ENCODE assay signal across 18 cellular contexts in genomic region chr6:87653074-87653962, GRCh38. TPM values are rescaled to one million over a fixed set of nuclear protein-coding genes. Genes with fewer than 3 reads are reported as not detected.
DNase-seq lines count a peak whose midpoint lies in the region; ATAC-seq and TF ChIP-seq lines count a peak whose summit lies in the region.
"Had no signal": no experiment of that assay in that cellular context is flagged by ENCODE, and none has a peak within 500 bp of the region (broad histone marks: within the 10 kb centered on the region; RNA-seq: fewer than 3 reads in every experiment).

No MANE protein-coding gene starts in this region.

- no peaks in the 10 kb centered on the region for H3K27me3 Mint-ChIP-seq in CD4-positive, alpha-beta T cell
- H3K27me3 Mint-ChIP-seq in activated CD4-positive, alpha-beta memory T cell treated with anti-CD3 and anti-CD28 coated beads for 36 hours: no peaks in the 10 kb centered on the region
- H3K27me3 Mint-ChIP-seq: activated naive CD8-positive, alpha-beta T cell treated with anti-CD3 and anti-CD28 coated beads, Interleukin-2, amount 10 ng/mL, durations not matched to agents 7 days and 5 days; B cell had no signal

- peak overlapping the region; percentile 53 for H3K27ac Mint-ChIP-seq in CD4-positive, alpha-beta T cell
- H3K27ac Mint-ChIP-seq in activated CD4-positive, alpha-beta memory T cell treated with anti-CD3 and anti-CD28 coated beads for 36 hours: peak overlapping the region; percentile 60
- H3K27ac Mint-ChIP-seq: activated naive CD8-positive, alpha-beta T cell treated with anti-CD3 and anti-CD28 coated beads, Interleukin-2, amount 10 ng/mL, durations not matched to agents 7 days and 5 days; B cell had no signal

- CTCF ChIA-PET in CD4-positive, alpha-beta T cell (lab: Charles Lee): interaction anchor here (1.6 kb wide), 1 partner anchor 34 kb away, joined by 3 read pairs; no protein-coding TSS in a partner anchor
- CTCF ChIA-PET in activated CD4-positive, alpha-beta memory T cell treated with anti-CD3 and anti-CD28 coated beads for 36 hours (lab: Charles Lee): interaction anchor here (0.6 kb wide), 1 partner anchor 47 kb away, joined by 3 read pairs; no protein-coding TSS in a partner anchor

- peaks cover 68% of the 10 kb centered on the region for H3K36me3 Mint-ChIP-seq in CD4-positive, alpha-beta T cell (ENCODE audit: low read depth)
- H3K36me3 Mint-ChIP-seq in activated CD4-positive, alpha-beta memory T cell treated with anti-CD3 and anti-CD28 coated beads for 36 hours: peaks cover 40% of the 10 kb centered on the region

- no peak for TF ChIP-seq POLR2A in esophagus muscularis mucosa (IDR thresholded peaks at IDR 0.05; ENCODE audit: low read depth)

- no peak for TF ChIP-seq EP300 in esophagus muscularis mucosa (IDR thresholded peaks at IDR 0.05)

- no peaks in the 10 kb centered on the region for H3K9me3 Mint-ChIP-seq in CD4-positive, alpha-beta T cell
- no peaks in the 10 kb centered on the region for H3K9me3 Mint-ChIP-seq in activated CD4-positive, alpha-beta memory T cell treated with anti-CD3 and anti-CD28 coated beads for 36 hours
- H3K9me3 Mint-ChIP-seq: activated naive CD8-positive, alpha-beta T cell treated with anti-CD3 and anti-CD28 coated beads, Interleukin-2, amount 10 ng/mL, durations not matched to agents 7 days and 5 days had no signal

- H3K36me3 ChIP-seq in iPS-18a (ENCODE audit: control insufficient read depth, low read depth, low read length) (peaks cover 16% of the 10 kb centered on the region), esophagus muscularis mucosa (peaks cover 0 to 10% (median 4%) of the 10 kb centered on the region in 4 donors)
- H3K36me3 ChIP-seq: thoracic aorta had no signal

- POLR2A ChIA-PET in CD4-positive, alpha-beta T cell (lab: Charles Lee): interaction anchor here (1.2 kb wide), 1 partner anchor 12 kb away, joined by 4 read pairs; no protein-coding TSS in a partner anchor
- POLR2A ChIA-PET in activated CD4-positive, alpha-beta memory T cell treated with anti-CD3 and anti-CD28 coated beads for 36 hours (lab: Charles Lee): interaction anchor here (1.0 to 1.3 kb wide), 2 partner anchors 28 to 85 kb away, joined by 5 read pairs; no protein-coding TSS in a partner anchor

- no peak for TF ChIP-seq CTCF in CD4-positive, alpha-beta T cell (IDR thresholded peaks at IDR 0.05)
- no peak for TF ChIP-seq CTCF in GM12865 (IDR thresholded peaks at IDR 0.05; ENCODE audit: insufficient read depth, low read depth, low read length, missing control alignments)
- TF ChIP-seq CTCF in esophagus muscularis mucosa (IDR thresholded peaks at IDR 0.05): no peak

- intact Hi-C loops in CD4-positive, alpha-beta T cell (cut with DNase I, micrococcal nuclease): no loop called here
- intact Hi-C loops in activated CD4-positive, alpha-beta memory T cell treated with anti-CD3 and anti-CD28 coated beads for 36 hours (cut with micrococcal nuclease): loop anchor here (1.0 to 5.0 kb wide), 2 partner anchors 49 to 181 kb away; partner anchors contain the start of genes AKIRIN2 and SLC35A1
- intact Hi-C loops in esophagus muscularis mucosa (cut with DNase I): no loop called here

- peaks cover 37% of the 10 kb centered on the region for H3K4me1 Mint-ChIP-seq in CD4-positive, alpha-beta T cell (ENCODE audit: low read depth)
- peaks cover 33% of the 10 kb centered on the region for H3K4me1 Mint-ChIP-seq in activated CD4-positive, alpha-beta memory T cell treated with anti-CD3 and anti-CD28 coated beads for 36 hours (ENCODE audit: low read depth)

- H3K4me1 ChIP-seq in iPS-18a (ENCODE audit: control insufficient read depth, low read depth, low read length): peaks cover 24% of the 10 kb centered on the region
- H3K4me1 ChIP-seq in esophagus muscularis mucosa: peaks cover 0 to 4% (median 2%) of the 10 kb centered on the region in 4 donors
- H3K4me1 ChIP-seq: gastroesophageal sphincter, parathyroid adenoma had no signal

- ATAC-seq in CD4-positive, alpha-beta T cell (ENCODE audit: poor library complexity): no peak
- no peak for ATAC-seq in HG03460 (IDR thresholded peaks at IDR 0.05; ENCODE audit: unreplicated experiment)
- ATAC-seq: gastroesophageal sphincter had no signal

- DNase-seq in CD4-positive, alpha-beta T cell: no peak
- DNase-seq in GM12865 (ENCODE audit: low read depth) (peak; percentile 34), esophagus muscularis mucosa (ENCODE audit: extremely low spot score) (no peak), NAMALWA (ENCODE audit: low spot score) (no peak)
- peak; percentile 26 for DNase-seq in activated CD4-positive, alpha-beta memory T cell treated with anti-CD3 and anti-CD28 coated beads for 36 hours
- DNase-seq: activated naive CD8-positive, alpha-beta T cell treated with anti-CD3 and anti-CD28 coated beads, Interleukin-2, amount 10 ng/mL, durations not matched to agents 7 days and 5 days; erythroblast; GM23248; NCI-H1105 treated with DMSO at 0.1 percent for 48 hours; NCI-H2171 treated with DMSO at 0.1 percent for 48 hours; NK-92 treated with Interleukin-12 subunit alpha and Interleukin-12 subunit beta, amount 100 ng/mL, for 24 hours; RPMI8226 had no signal

- H3K4me3 ChIP-seq in GM12865 (ENCODE audit: low read depth, low read length): no peak overlapping the region
- H3K4me3 ChIP-seq in iPS-18a (ENCODE audit: low read length): peak overlapping the region; percentile 7
- no peak overlapping the region for H3K4me3 ChIP-seq in esophagus muscularis mucosa
- H3K4me3 ChIP-seq: gastroesophageal sphincter, GM23248, thoracic aorta had no signal

- H3K27ac ChIP-seq in CD4-positive, alpha-beta T cell (ENCODE audit: low read depth, low read length): no peak overlapping the region
- H3K27ac ChIP-seq in iPS-18a (ENCODE audit: low read length) (peak overlapping the region; percentile 1), esophagus muscularis mucosa (replicated peaks in 1 of 4) (no peak overlapping the region)
- H3K27ac ChIP-seq: gastroesophageal sphincter, GM23248, parathyroid adenoma, thoracic aorta had no signal

- H3K9me3 ChIP-seq in CD4-positive, alpha-beta T cell (ENCODE audit: control insufficient read depth, low read length): no peaks in the 10 kb centered on the region
- H3K9me3 ChIP-seq in iPS-18a (ENCODE audit: control insufficient read depth, low read depth, low read length) (no peaks in the 10 kb centered on the region), esophagus muscularis mucosa (no peaks in the 10 kb centered on the region)
- H3K9me3 ChIP-seq: gastroesophageal sphincter, thoracic aorta had no signal

- no peaks in the 10 kb centered on the region for H3K27me3 ChIP-seq in CD4-positive, alpha-beta T cell (ENCODE audit: control insufficient read depth, insufficient read depth, low read length)
- no peaks in the 10 kb centered on the region for H3K27me3 ChIP-seq in iPS-18a (ENCODE audit: control insufficient read depth, insufficient read depth, low read length)
- no peaks in the 10 kb centered on the region for H3K27me3 ChIP-seq in esophagus muscularis mucosa
- H3K27me3 ChIP-seq: gastroesophageal sphincter had no signal

- 64% methylated on average over 3 of the region's 3 CpGs for WGBS in esophagus muscularis mucosa

- H3K4me3 Mint-ChIP-seq in CD4-positive, alpha-beta T cell: no peak overlapping the region
- H3K4me3 Mint-ChIP-seq in activated CD4-positive, alpha-beta memory T cell treated with anti-CD3 and anti-CD28 coated beads for 36 hours: no peak overlapping the region
- H3K4me3 Mint-ChIP-seq: activated naive CD8-positive, alpha-beta T cell treated with anti-CD3 and anti-CD28 coated beads, Interleukin-2, amount 10 ng/mL, durations not matched to agents 7 days and 5 days; B cell had no signal

- peak overlapping the region; percentile 26 for H3K9ac ChIP-seq in iPS-18a (ENCODE audit: low read length)
- H3K9ac ChIP-seq: GM23248, parathyroid adenoma had no signal

RNA-seq across cellular contexts. Expression of gene AKIRIN2, which starts 48.7 kb away (rescaled TPM):
- 10 to 100 TPM; 91.0 to 92.5 TPM for total RNA-seq in CD4-positive, alpha-beta T cell
- 10 to 100 TPM; 45.7 to 46.0 TPM for total RNA-seq in activated CD4-positive, alpha-beta memory T cell treated with anti-CD3 and anti-CD28 coated beads for 36 hours
- total RNA-seq in esophagus muscularis mucosa: 10 to 100 TPM; 17.4 to 24.0 (median 21.7) TPM

Comparison
In these comparisons a context has a peak if more than half of its experiments do, and no peak if none do; other contexts are left out.
1. DNase-seq: peak in GM12865 (single experiment) and activated CD4-positive, alpha-beta memory T cell treated with anti-CD3 and anti-CD28 coated beads for 36 hours (single experiment); none in CD4-positive, alpha-beta T cell (0 of 10), esophagus muscularis mucosa (single experiment) and NAMALWA (single experiment).